Comparison of ENCODE assay signal across 11 cellular contexts in genomic region chr10:4771554-4772201, GRCh38. TPM values are rescaled to one million over a fixed set of nuclear protein-coding genes. Genes with fewer than 3 reads are reported as not detected.
DNase-seq lines count a peak whose midpoint lies in the region; ATAC-seq and TF ChIP-seq lines count a peak whose summit lies in the region.
"Had no signal": no experiment of that assay in that cellular context is flagged by ENCODE, and none has a peak within 500 bp of the region (broad histone marks: within the 10 kb centered on the region; RNA-seq: fewer than 3 reads in every experiment).

No MANE protein-coding gene starts in this region.

- intact Hi-C loops in A673 (cut with micrococcal nuclease; ENCODE audit: unreplicated experiment) (loop anchor here (5.0 kb wide), 2 partner anchors 989 to 1534 kb away; no protein-coding TSS in a partner anchor), head of caudate nucleus (cut with DNase I) (loop anchor here (5.0 kb wide), 1 partner anchor 1574 kb away; no protein-coding TSS in a partner anchor)
- intact Hi-C loops in dendritic cell treated with granulocyte-macrophage colony-stimulating factor and Interleukin-4, amounts not matched to agents 40 ng/mL and 50 ng/mL, for 4 days (cut with micrococcal nuclease), result loop anchor here (2.0 to 5.0 kb wide), 3 partner anchors 641 to 1574 kb away; no protein-coding TSS in a partner anchor

- POLR2A ChIA-PET in A673 (lab: Charles Lee; ENCODE audit: low non-redundant PET), result no interaction called here

- no peaks in the 10 kb centered on the region for H3K27me3 ChIP-seq in A673 (replicated peaks; ENCODE audit: insufficient read depth, low read depth, low read length, poor library complexity)
- no peaks in the 10 kb centered on the region for H3K27me3 ChIP-seq in neural cell (ENCODE audit: insufficient read depth, low read depth, low read length)
- H3K27me3 ChIP-seq: BLaER1 had no signal

- H3K9me3 Mint-ChIP-seq in dendritic cell treated with granulocyte-macrophage colony-stimulating factor and Interleukin-4, amounts not matched to agents 40 ng/mL and 50 ng/mL, for 4 days, result no peaks in the 10 kb centered on the region

- no peak overlapping the region for H3K4me3 Mint-ChIP-seq in dendritic cell treated with granulocyte-macrophage colony-stimulating factor and Interleukin-4, amounts not matched to agents 40 ng/mL and 50 ng/mL, for 4 days
- H3K4me3 Mint-ChIP-seq: activated CD8-positive, alpha-beta T cell treated with anti-CD3 and anti-CD28 coated beads, Interleukin-2, amount 10 ng/mL, durations not matched to agents 7 days and 5 days had no signal

- peaks cover 11% of the 10 kb centered on the region for H3K27me3 Mint-ChIP-seq in dendritic cell treated with granulocyte-macrophage colony-stimulating factor and Interleukin-4, amounts not matched to agents 40 ng/mL and 50 ng/mL, for 4 days

- H3K4me1 ChIP-seq in A673 (ENCODE audit: insufficient read depth, low read length, poor library complexity, severe bottlenecking), result peaks cover 58% of the 10 kb centered on the region
- H3K4me1 ChIP-seq: HAP-1 had no signal

- H3K27ac ChIP-seq in A673 (ENCODE audit: low read depth, low read length, poor library complexity, severe bottlenecking), result peak overlapping the region; percentile 67
- no peak overlapping the region for H3K27ac ChIP-seq in neural cell (ENCODE audit: low read length)
- H3K27ac ChIP-seq: BLaER1 had no signal

- CTCF ChIA-PET in A673 (lab: Charles Lee), result interaction anchor here (1.6 kb wide), 1 partner anchor 9 kb away, joined by 6 read pairs; no protein-coding TSS in a partner anchor

- no peaks in the 10 kb centered on the region for H3K4me1 Mint-ChIP-seq in dendritic cell treated with granulocyte-macrophage colony-stimulating factor and Interleukin-4, amounts not matched to agents 40 ng/mL and 50 ng/mL, for 4 days (ENCODE audit: low read depth)

- H3K4me2 ChIP-seq in neural cell (ENCODE audit: low read length), result no peak overlapping the region
- H3K4me2 ChIP-seq: BLaER1 had no signal

- H3K79me2 ChIP-seq in neural cell (replicated peaks; ENCODE audit: insufficient read depth, low read length), result no peaks in the 10 kb centered on the region

- H3K9me3 ChIP-seq in A673 (ENCODE audit: low read depth, low read length, poor library complexity, severe bottlenecking), result no peaks in the 10 kb centered on the region
- no peaks in the 10 kb centered on the region for H3K9me3 ChIP-seq in neural cell (ENCODE audit: low read length)
- H3K9me3 ChIP-seq: BLaER1, HAP-1 had no signal

- DNase-seq in A673 (ENCODE audit: low spot score) (no peak), cerebellar cortex (ENCODE audit: low spot score) (no peak), NCI-H1092 treated with DMSO at 0.1 percent for 48 hours (lab: John Stamatoyannopoulos, UW) (no peak), head of caudate nucleus (no peak)
- DNase-seq: activated CD8-positive, alpha-beta T cell treated with anti-CD3 and anti-CD28 coated beads, Interleukin-2, amount 10 ng/mL, durations not matched to agents 7 days and 5 days had no signal

- no peak overlapping the region for H2AFZ ChIP-seq in neural cell (ENCODE audit: low read depth, low read length)

- H3K9ac ChIP-seq in neural cell (ENCODE audit: low read length), result no peak overlapping the region
- H3K9ac ChIP-seq: BLaER1 had no signal

- no peaks in the 10 kb centered on the region for H3F3A ChIP-seq in neural cell (ENCODE audit: insufficient read depth, low read length, poor library complexity, severe bottlenecking)

- TF ChIP-seq EP300 in Ishikawa (IDR thresholded peaks at IDR 0.05; ENCODE audit: borderline replicate concordance) (peak; percentile 42; the same call in 1 of the 2 replicates), neural cell (conservative IDR thresholded peaks at IDR 0.05; ENCODE audit: poor library complexity, severe bottlenecking) (no peak)

- no peaks in the 10 kb centered on the region for H4K20me1 ChIP-seq in neural cell (ENCODE audit: insufficient read depth)
- H4K20me1 ChIP-seq: BLaER1 had no signal

- BruUV-seq in A673 (replicated peaks; lab: Mats Ljungman, UMichigan), result no TSS peak

- TF ChIP-seq RAD21 in Ishikawa (IDR thresholded peaks at IDR 0.05; ENCODE audit: low read depth), result no peak
- TF ChIP-seq RAD21 in neural cell (conservative IDR thresholded peaks at IDR 0.05), result no peak

- H3K4me3 ChIP-seq in A673 (ENCODE audit: low read depth, low read length, poor library complexity, severe bottlenecking) (no peak overlapping the region), neural cell (ENCODE audit: low read length) (no peak overlapping the region)
- H3K4me3 ChIP-seq: BLaER1, HAP-1 had no signal

- no peaks in the 10 kb centered on the region for H3K36me3 ChIP-seq in A673 (ENCODE audit: insufficient read depth, low read length, poor library complexity, severe bottlenecking)
- no peaks in the 10 kb centered on the region for H3K36me3 ChIP-seq in neural cell (ENCODE audit: insufficient read depth, low read length)
- H3K36me3 ChIP-seq: BLaER1, HAP-1 had no signal

- no peaks in the 10 kb centered on the region for H3K36me3 Mint-ChIP-seq in dendritic cell treated with granulocyte-macrophage colony-stimulating factor and Interleukin-4, amounts not matched to agents 40 ng/mL and 50 ng/mL, for 4 days (ENCODE audit: low read depth)

- no peaks in the 10 kb centered on the region for H3K9me2 ChIP-seq in neural cell (ENCODE audit: insufficient read depth, low read length)

- peak overlapping the region; percentile 39 for H3K27ac Mint-ChIP-seq in dendritic cell treated with granulocyte-macrophage colony-stimulating factor and Interleukin-4, amounts not matched to agents 40 ng/mL and 50 ng/mL, for 4 days
- H3K27ac Mint-ChIP-seq: activated CD8-positive, alpha-beta T cell treated with anti-CD3 and anti-CD28 coated beads, Interleukin-2, amount 10 ng/mL, durations not matched to agents 7 days and 5 days had no signal

- no peak for ATAC-seq in GM18498 (IDR thresholded peaks at IDR 0.05; ENCODE audit: unreplicated experiment)
- ATAC-seq: activated CD8-positive, alpha-beta T cell treated with anti-CD3 and anti-CD28 coated beads, Interleukin-2, amount 10 ng/mL, durations not matched to agents 7 days and 5 days had no signal

- TF ChIP-seq CTCF in A673 (conservative IDR thresholded peaks at IDR 0.05; ENCODE audit: low read depth, low read length) (no peak; the same call in 1 of the 2 replicates), neural cell (IDR thresholded peaks at IDR 0.05; ENCODE audit: poor library complexity, severe bottlenecking) (peak; percentile 23)

TF ChIP-seq in Ishikawa, 13 proteins besides CTCF, POLR2A, EP300 and RAD21:
- TF ChIP-seq TCF12 (IDR thresholded peaks at IDR 0.05; ENCODE audit: low read depth) (no peak), YY1 (IDR thresholded peaks at IDR 0.05; ENCODE audit: low read depth) (no peak), EGR1 (IDR thresholded peaks at IDR 0.05) (no peak)
- TF ChIP-seq, protein P1, sequence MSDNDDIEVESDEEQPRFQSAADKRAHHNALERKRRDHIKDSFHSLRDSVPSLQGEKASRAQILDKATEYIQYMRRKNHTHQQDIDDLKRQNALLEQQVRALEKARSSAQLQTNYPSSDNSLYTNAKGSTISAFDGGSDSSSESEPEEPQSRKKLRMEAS (IDR thresholded peaks at IDR 0.05), result no peak

TF ChIP-seq in neural cell, 6 proteins besides CTCF, POLR2A, EP300 and RAD21:
- TF ChIP-seq EZH2 (IDR thresholded peaks at IDR 0.05; ENCODE audit: borderline replicate concordance, insufficient read depth, low read length, poor library complexity, severe bottlenecking) (no peak), MXI1 (conservative IDR thresholded peaks at IDR 0.05; ENCODE audit: poor library complexity, severe bottlenecking) (no peak)

RNA-seq across cellular contexts. Expression of gene AKR1E2, which starts 54.3 kb away (rescaled TPM):
- total RNA-seq in A673 (2021), result 10.8 and 11.3 TPM in 2 replicates
- 0.30 TPM in 1 of 2 replicates, not detected in the other for polyA plus RNA-seq in neural cell
- polyA minus RNA-seq in neural cell, result 2.3 and 3.7 TPM in 2 replicates
